25 cellular contexts compared by ENCODE assay signal in the genomic region with DNA sequence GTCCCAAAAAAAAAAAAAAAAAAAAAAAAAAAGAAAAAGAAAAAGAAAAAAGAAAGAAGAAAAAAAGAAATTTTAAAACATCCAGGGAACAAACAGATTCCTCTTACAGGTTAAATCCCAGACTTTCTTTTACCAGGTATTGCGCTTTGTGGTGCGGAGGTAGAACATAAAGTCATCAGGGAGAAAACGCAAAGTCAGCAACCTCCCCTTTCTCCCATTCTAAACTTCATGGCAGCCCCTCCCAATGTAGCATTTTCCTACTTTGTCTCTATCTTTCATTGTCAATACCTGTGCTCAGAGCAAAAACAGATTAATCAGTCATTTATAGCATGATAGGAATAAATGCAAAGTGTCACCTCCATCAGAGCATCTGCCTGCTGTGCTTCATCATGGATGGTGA.
"Had no signal": no experiment of that assay in that cellular context is flagged by ENCODE, and none has a peak within 500 bp of the region (broad histone marks: within the 10 kb centered on the region; RNA-seq: fewer than 3 reads in every experiment).

No MANE protein-coding gene starts in this region.

- H3K27me3 ChIP-seq: adrenal gland had no signal

- ATAC-seq: activated CD8-positive, alpha-beta T cell treated with anti-CD3 and anti-CD28 coated beads, Interleukin-2, amount 10 ng/mL, durations not matched to agents 7 days and 5 days; T-helper 17 cell; WTC11 had no signal

- H3K36me3 ChIP-seq: adrenal gland had no signal

- DNase-seq: activated CD4-positive, alpha-beta T cell treated with anti-CD3 and anti-CD28 coated beads for 48 hours; activated CD4-positive, alpha-beta T cell treated with anti-CD3 and anti-CD28 coated beads, Interleukin-2, amount 50 U/mL, for 4 hours; activated CD4-positive, CD25-positive, alpha-beta regulatory T cell treated with anti-CD3 and anti-CD28 coated beads, Interleukin-2, amount 50 U/mL, for 72 hours; activated CD8-positive, alpha-beta memory T cell treated with anti-CD3 and anti-CD28 coated beads, Interleukin-2, amount 50 U/mL, for 48 hours; activated CD8-positive, alpha-beta T cell treated with anti-CD3 and anti-CD28 coated beads, Interleukin-2, amount 10 ng/mL, durations not matched to agents 7 days and 5 days; activated naive CD4-positive, alpha-beta T cell treated with anti-CD3 and anti-CD28 coated beads, Interleukin-2, amount 50 U/mL, for 16 hours; activated naive CD8-positive, alpha-beta T cell treated with anti-CD3 and anti-CD28 coated beads, Interleukin-2, amount 10 ng/mL, durations not matched to agents 7 days and 5 days; activated T-cell treated with anti-CD3 and anti-CD28 coated beads, Interleukin-2, amount 50 U/mL, for 1 hour; adrenal gland; anterior cingulate cortex; central memory CD4-positive, alpha-beta T cell; KG1; NCI-H1092; NCI-H1417; NCI-H1694; NCI-H2029 treated with DMSO at 0.1 percent for 48 hours; NCI-H345; NCI-H510A; NCI-H526 treated with DMSO at 0.1 percent for 48 hours; SHP77 treated with DMSO at 0.1 percent for 48 hours; T-helper 17 cell; T-helper 9 cell had no signal

- H3K4me1 ChIP-seq: adrenal gland had no signal

- H3K9me3 ChIP-seq: adrenal gland had no signal

- H3K4me3 ChIP-seq: adrenal gland had no signal

- FAIRE-seq: bronchial epithelial cell, RCC 7860 had no signal

- H3K27ac ChIP-seq: adrenal gland had no signal
